ENCODE assay signal across 14 cellular contexts in genomic region chr1:51063121-51063520, GRCh38. TPM values are rescaled to one million over a fixed set of nuclear protein-coding genes. Genes with fewer than 3 reads are reported as not detected.
DNase-seq lines count a peak whose midpoint lies in the region; ATAC-seq, FAIRE-seq and TF ChIP-seq lines count a peak whose summit lies in the region.
"Had no signal": no experiment of that assay in that cellular context is flagged by ENCODE, and none has a peak within 500 bp of the region (broad histone marks: within the 10 kb centered on the region; RNA-seq: fewer than 3 reads in every experiment).

No MANE protein-coding gene starts in this region.

- ATAC-seq in GM18520 (IDR thresholded peaks at IDR 0.05; ENCODE audit: unreplicated experiment) = no peak
- ATAC-seq: effector memory CD8-positive, alpha-beta T cell had no signal

- DNase-seq in EL = peak; percentile 91
- DNase-seq in RCC 7860 (ENCODE audit: low spot score) = peak; percentile 97
- peak; percentile 68 for DNase-seq in epithelial cell of esophagus (ENCODE audit: low read depth)
- DNase-seq in osteoblast (ENCODE audit: insufficient read length, low spot score, missing footprints) = no peak
- DNase-seq in MM.1S = no peak
- DNase-seq in anterior cingulate cortex (lab: John Stamatoyannopoulos, UW) = no peak
- no peak for DNase-seq in activated T-cell treated with anti-CD3 and anti-CD28 coated beads, Interleukin-2, amount 50 U/mL, for 1 hour
- DNase-seq: activated CD4-positive, alpha-beta T cell treated with anti-CD3 and anti-CD28 coated beads, Interleukin-2, amount 50 U/mL, for 1 hour; activated naive CD4-positive, alpha-beta T cell treated with anti-CD3 and anti-CD28 coated beads, Interleukin-2, amount 10 ng/mL, durations not matched to agents 7 days and 5 days; effector memory CD8-positive, alpha-beta T cell; NCI-H446 treated with DMSO at 0.1 percent for 48 hours; occipital lobe; SHP77 treated with DMSO at 0.1 percent for 48 hours had no signal

- no peaks in the 10 kb centered on the region for H3K9me3 ChIP-seq in osteoblast (ENCODE audit: low read depth, low read length)
- H3K9me3 ChIP-seq in MM.1S (replicated peaks; ENCODE audit: insufficient read depth, low read length) = no peaks in the 10 kb centered on the region

- H3K27ac ChIP-seq in osteoblast (ENCODE audit: low read depth, low read length) = peak overlapping the region; percentile 61
- H3K27ac ChIP-seq in MM.1S (ENCODE audit: low read length) = no peak overlapping the region

- no peak overlapping the region for H3K9ac ChIP-seq in MM.1S (ENCODE audit: low read length)

- H3K4me2 ChIP-seq in osteoblast (ENCODE audit: insufficient read depth, low read length) = peak overlapping the region; percentile 63
- no peak overlapping the region for H3K4me2 ChIP-seq in MM.1S (ENCODE audit: low read depth, low read length)

- H3K36me3 ChIP-seq in osteoblast (ENCODE audit: insufficient read depth, low read length) (no peaks in the 10 kb centered on the region), MM.1S (replicated peaks; ENCODE audit: insufficient read depth, low read length) (no peaks in the 10 kb centered on the region)

- H3K4me1 ChIP-seq in osteoblast (ENCODE audit: insufficient read depth, low read length) = peaks cover 27% of the 10 kb centered on the region
- H3K4me1 ChIP-seq in MM.1S (ENCODE audit: low read length) = no peaks in the 10 kb centered on the region

- TF ChIP-seq CTCF in epithelial cell of esophagus (IDR thresholded peaks at IDR 0.05; ENCODE audit: insufficient read depth, low read depth, low read length, missing control alignments) (no peak), osteoblast (IDR thresholded peaks at IDR 0.05; ENCODE audit: extremely low read depth, low read depth, low read length) (no peak), MM.1S (IDR thresholded peaks at IDR 0.05; ENCODE audit: low read length) (no peak)

- H3K27me3 ChIP-seq in osteoblast (ENCODE audit: insufficient read depth, low read length) (no peaks in the 10 kb centered on the region), MM.1S (replicated peaks; ENCODE audit: insufficient read depth, low read length) (no peaks in the 10 kb centered on the region)

- H3K4me3 ChIP-seq in epithelial cell of esophagus (ENCODE audit: low read length) = no peak overlapping the region
- H3K4me3 ChIP-seq in osteoblast (ENCODE audit: insufficient read depth, low read length) = no peak overlapping the region
- H3K4me3 ChIP-seq in MM.1S (ENCODE audit: low read length) = no peak overlapping the region

- H3K79me2 ChIP-seq in osteoblast (ENCODE audit: insufficient read depth, low read length) (no peaks in the 10 kb centered on the region), MM.1S (ENCODE audit: low read length) (no peaks in the 10 kb centered on the region)

- H2AFZ ChIP-seq in osteoblast (ENCODE audit: low read length) = no peak overlapping the region
- no peak overlapping the region for H2AFZ ChIP-seq in MM.1S (ENCODE audit: low read length)

- FAIRE-seq in RCC 7860 (lab: Jason Lieb, UNC) = peak; percentile 96

- H3F3A ChIP-seq in MM.1S (ENCODE audit: insufficient read depth, low read length) = no peaks in the 10 kb centered on the region

- H4K20me1 ChIP-seq in osteoblast (ENCODE audit: insufficient read depth, low read length) = no peaks in the 10 kb centered on the region
- H4K20me1 ChIP-seq in MM.1S (ENCODE audit: insufficient read depth, low read length) = no peaks in the 10 kb centered on the region

- no peaks in the 10 kb centered on the region for H3K9me2 ChIP-seq in MM.1S (replicated peaks; ENCODE audit: insufficient read depth, low read length)

RNA-seq across cellular contexts. Expression of gene C1orf185, which starts 38.9 kb away (rescaled TPM):
- not detected in 2 replicates for total RNA-seq in osteoblast
- total RNA-seq: occipital lobe had no signal

Comparison
In these comparisons a context has a peak if more than half of its experiments do, and no peak if none do; other contexts are left out.
1. DNase-seq: peak in EL (single experiment), RCC 7860 (single experiment) and epithelial cell of esophagus (single experiment); none in osteoblast (single experiment), MM.1S (single experiment), anterior cingulate cortex (0 of 58) and activated T-cell treated with anti-CD3 and anti-CD28 coated beads, Interleukin-2, amount 50 U/mL, for 1 hour (single experiment).